Comparison of ENCODE assay signal across 8 cellular contexts in genomic region chr1:227729144-227729880, GRCh38. TPM values are rescaled to one million over a fixed set of nuclear protein-coding genes. Genes with fewer than 3 reads are reported as not detected.
DNase-seq lines count a peak whose midpoint lies in the region; ATAC-seq, FAIRE-seq and TF ChIP-seq lines count a peak whose summit lies in the region.

No MANE protein-coding gene starts in this region.

- H3K27ac ChIP-seq in GM23338 (ENCODE audit: low read depth): no peak overlapping the region
- H3K27ac ChIP-seq in SK-N-MC: no peak overlapping the region
- peak overlapping the region; percentile 62 for H3K27ac ChIP-seq in cardiac muscle cell
- H3K27ac ChIP-seq in sigmoid colon: peak overlapping the region; percentile 66 to 79 (median 73)

- no peaks in the 10 kb centered on the region for H3K27me3 ChIP-seq in GM23338 (ENCODE audit: insufficient read depth)
- H3K27me3 ChIP-seq in cardiac muscle cell: no peaks in the 10 kb centered on the region
- no peaks in the 10 kb centered on the region for H3K27me3 ChIP-seq in sigmoid colon

- DNase-seq in GM23338 (ENCODE audit: low spot score): peak; percentile 49
- DNase-seq in SK-N-MC (ENCODE audit: low read depth, low spot score): no peak
- peak in 1 of 2 donors; percentile 23 for DNase-seq in cardiac muscle cell (ENCODE audit: low read depth in 1 of 2, low spot score in 1 of 2)
- DNase-seq in sigmoid colon: no peak
- DNase-seq in frontal cortex (ENCODE audit: low spot score in 2 of 2): no peak
- no peak for DNase-seq in RCC 7860 (ENCODE audit: low spot score)
- no peak for DNase-seq in NCI-H1436 (lab: John Stamatoyannopoulos, UW)
- no peak for DNase-seq in stimulated activated naive CD4-positive, alpha-beta T cell (lab: John Stamatoyannopoulos, UW)

- peaks cover 18% of the 10 kb centered on the region for H3K27me3 Mint-ChIP-seq in GM23338 (ENCODE audit: insufficient read depth, low read depth, poor library complexity)

- no peaks in the 10 kb centered on the region for H3K9me3 ChIP-seq in SK-N-MC (ENCODE audit: low read depth, low read length)
- H3K9me3 ChIP-seq in cardiac muscle cell (ENCODE audit: low read depth): no peaks in the 10 kb centered on the region
- no peaks in the 10 kb centered on the region for H3K9me3 ChIP-seq in sigmoid colon

- peaks cover 15% of the 10 kb centered on the region; the same call in 1 of the 2 replicates for H3K4me1 ChIP-seq in GM23338 (ENCODE audit: insufficient read depth)
- H3K4me1 ChIP-seq in cardiac muscle cell (ENCODE audit: low read depth): peaks cover 22% of the 10 kb centered on the region
- H3K4me1 ChIP-seq in sigmoid colon: peaks cover 0 to 45% (median 38%) of the 10 kb centered on the region in 4 donors

- WGBS in sigmoid colon, 2 donors: 59 to 60% methylated on average over 5 of the region's 5 CpGs

- H3K4me3 ChIP-seq in GM23338 (peak overlapping the region; percentile 83), SK-N-MC (peak overlapping the region; percentile 87), cardiac muscle cell (peak overlapping the region; percentile 68), sigmoid colon (peak overlapping the region; percentile 47 to 60 (median 56))

- H3K36me3 Mint-ChIP-seq in GM23338 (ENCODE audit: low read depth): peaks cover 18% of the 10 kb centered on the region

- TF ChIP-seq POLR2A in sigmoid colon (IDR thresholded peaks at IDR 0.05): no peak

- H4K20me1 ChIP-seq in GM23338 (replicated peaks; ENCODE audit: insufficient read depth): no peaks in the 10 kb centered on the region

- TF ChIP-seq EP300 in sigmoid colon (IDR thresholded peaks at IDR 0.05): no peak

- H3K9me3 Mint-ChIP-seq in GM23338: peaks cover 8% of the 10 kb centered on the region

- peak overlapping the region; percentile 87 for H3K4me2 ChIP-seq in GM23338

- H3K4me3 Mint-ChIP-seq in GM23338: peak overlapping the region; percentile 84

- H3K9me2 ChIP-seq in GM23338 (ENCODE audit: insufficient read depth): 0 out of 2 replicates have a peak, but pooled peaks cover 4% of the 10 kb centered on the region

- peak overlapping the region; percentile 66; the same call in 1 of the 2 replicates for H2AFZ ChIP-seq in GM23338

- H3K36me3 ChIP-seq in GM23338 (ENCODE audit: insufficient read depth) (no peaks in the 10 kb centered on the region), SK-N-MC (ENCODE audit: insufficient read depth, low read length) (peaks cover 15% of the 10 kb centered on the region), cardiac muscle cell (peaks cover 13% of the 10 kb centered on the region), sigmoid colon (peaks cover 8 to 19% (median 13%) of the 10 kb centered on the region in 4 donors)

- no peak for FAIRE-seq in frontal cortex (lab: Jason Lieb, UNC)
- no peak for FAIRE-seq in RCC 7860 (lab: Jason Lieb, UNC)

- 0 out of 2 replicates have a peak overlapping the region, but pooled peaks have one; percentile 80 for H3K27ac Mint-ChIP-seq in GM23338

- intact Hi-C loops in sigmoid colon (cut with DNase I): loop anchor here (2.0 to 5.0 kb wide), 3 partner anchors 33 to 187 kb away; partner anchors contain the start of gene ZNF678

- ATAC-seq in GM23338: peak; percentile 47

- TF ChIP-seq CTCF in GM23338 (conservative IDR thresholded peaks at IDR 0.05; ENCODE audit: low read depth in 2 of 2) (no peak), cardiac muscle cell (IDR thresholded peaks at IDR 0.05; ENCODE audit: low read depth, low read length) (no peak), sigmoid colon (IDR thresholded peaks at IDR 0.05) (no peak)

- H3K9ac ChIP-seq in SK-N-MC (ENCODE audit: insufficient read length): peak overlapping the region; percentile 68

- H3K4me1 Mint-ChIP-seq in GM23338: peaks cover 21% of the 10 kb centered on the region

- 0 out of 2 replicates have a peak, but pooled peaks cover 7% of the 10 kb centered on the region for H3F3A ChIP-seq in GM23338 (replicated peaks; ENCODE audit: low read depth)

- H3K79me2 ChIP-seq in GM23338 (replicated peaks; ENCODE audit: insufficient read depth): peaks cover 10% of the 10 kb centered on the region

TF ChIP-seq in GM23338, 12 proteins besides CTCF, POLR2A, EP300 and RAD21:
- TF ChIP-seq ZNF114 (CRISPR knock-in tag; IDR thresholded peaks at IDR 0.05) (no peak), JUNB (IDR thresholded peaks at IDR 0.05; ENCODE audit: unreplicated experiment) (no peak)
TF ChIP-seq in GM23338: peak in this region for 0.

RNA-seq across cellular contexts. Expression of gene JMJD4, which starts 5.8 kb away (rescaled TPM):
- total RNA-seq in GM23338 (2014; rRNA removed; shearing (Covaris generic)): 17.7 and 17.9 TPM in 2 replicates
- polyA plus RNA-seq in GM23338 (2016; fragmentation: Nextera tagmentation; extraction: Ambion mirVana) (11.5 and 11.6 TPM in 2 replicates), cardiac muscle cell (30.1 and 33.6 TPM in 2 replicates), sigmoid colon (10 to 100 TPM in 1 of 3 donors, 1 to 10 TPM in 2; 7.8 to 13.5 (median 8.8) TPM)
- total RNA-seq in cardiac muscle cell (38.3 and 42.3 TPM in 2 replicates), sigmoid colon (10 to 100 TPM; 13.8 to 20.5 (median 14.8) TPM), frontal cortex (15.9 TPM)

RNA-seq across cellular contexts. Expression of gene SNAP47, which starts 5.9 kb away (rescaled TPM):
- total RNA-seq in GM23338 (2014; rRNA removed; shearing (Covaris generic)): 48.0 and 51.8 TPM in 2 replicates
- 17.8 and 19.5 TPM in 2 replicates for polyA plus RNA-seq in GM23338 (2016; fragmentation: Nextera tagmentation; extraction: Ambion mirVana)
- total RNA-seq in cardiac muscle cell: 57.4 and 60.7 TPM in 2 replicates
- 43.7 and 59.8 TPM in 2 replicates for polyA plus RNA-seq in cardiac muscle cell
- 10 to 100 TPM; 33.9 to 51.6 (median 35.8) TPM for total RNA-seq in sigmoid colon
- 10 to 100 TPM; 13.8 to 19.9 (median 17.1) TPM for polyA plus RNA-seq in sigmoid colon
- total RNA-seq in frontal cortex: 70.5 TPM

Comparison
In these comparisons a context has a peak if more than half of its experiments do, and no peak if none do; other contexts are left out.
1. H3K27ac ChIP-seq: peak in cardiac muscle cell (single experiment) and sigmoid colon (4 of 4); none in GM23338 (single experiment) and SK-N-MC (single experiment).
2. Peak in every context shown above with its lines, with median percentiles within 50 percentile points of each other: H3K4me3 ChIP-seq.